ENCODE assay signal across 8 cellular contexts in the genomic region with DNA sequence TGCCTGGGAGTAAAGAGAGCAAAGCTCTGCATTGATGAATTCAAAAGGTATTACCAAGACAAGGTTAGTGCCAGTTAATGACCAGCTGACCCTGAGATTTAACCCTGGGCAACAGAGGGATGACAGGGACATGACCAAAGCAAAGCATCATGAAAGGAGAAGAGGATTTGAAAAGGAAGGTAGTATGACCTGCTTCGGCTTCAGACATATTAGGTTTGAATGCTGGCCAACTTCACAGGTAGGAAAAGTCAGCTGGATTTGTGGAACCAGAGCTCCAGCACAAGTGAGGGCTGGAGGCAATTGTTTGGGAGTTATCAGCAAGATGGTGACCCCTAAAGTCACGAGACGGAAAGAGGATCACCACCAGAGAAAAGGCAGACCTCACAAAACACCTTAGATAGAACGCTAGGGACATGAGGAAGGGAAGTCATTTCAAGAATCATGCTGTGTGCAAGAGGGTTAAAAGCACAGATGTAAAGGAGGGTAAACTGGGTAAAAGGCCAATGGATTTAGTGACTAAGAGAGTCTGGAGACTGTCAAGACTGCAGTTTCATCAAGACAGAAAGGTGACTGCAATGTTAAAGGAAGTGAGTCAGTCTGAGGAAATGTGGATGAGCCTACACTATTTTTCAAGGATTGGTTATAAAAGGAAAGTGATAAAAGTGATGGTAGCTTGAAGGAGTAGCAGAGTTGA. TPM values are rescaled to one million over a fixed set of nuclear protein-coding genes. Genes with fewer than 3 reads are reported as not detected.
DNase-seq lines count a peak whose midpoint lies in the region; ATAC-seq and TF ChIP-seq lines count a peak whose summit lies in the region.

No MANE protein-coding gene starts in this region.

- CTCF ChIA-PET in GM10248 (lab: Yijun Ruan, JAX): interaction anchor here (0.8 to 2.1 kb wide), 6 partner anchors 13 to 52 kb away, joined by 3 to 9 read pairs (median 4); a partner anchor contains a TSS

- no peak overlapping the region for H3K4me3 ChIP-seq in fibroblast of villous mesenchyme (ENCODE audit: low read depth, low read length)

- H3K4me3 Mint-ChIP-seq in natural killer cell treated with Interleukin-12 subunit alpha and Interleukin-12 subunit beta and Interleukin-15 and Interleukin-18, amount 100 ng/mL, for 72 hours: no peak overlapping the region

- POLR2A ChIA-PET in GM10248 (lab: Yijun Ruan, JAX): no interaction called here

- H3K27ac Mint-ChIP-seq in natural killer cell treated with Interleukin-12 subunit alpha and Interleukin-12 subunit beta and Interleukin-15 and Interleukin-18, amount 100 ng/mL, for 72 hours: no peak overlapping the region

- H3K9me3 Mint-ChIP-seq in natural killer cell treated with Interleukin-12 subunit alpha and Interleukin-12 subunit beta and Interleukin-15 and Interleukin-18, amount 100 ng/mL, for 72 hours: no peaks in the 10 kb centered on the region

- TF ChIP-seq CTCF in fibroblast of villous mesenchyme (IDR thresholded peaks at IDR 0.05; ENCODE audit: insufficient read depth, low read depth, low read length) (no peak), GM10248 (IDR thresholded peaks at IDR 0.05; ENCODE audit: control extremely low read depth, extremely low read depth, low read depth, missing control alignments) (no peak)

- in situ Hi-C loops in ACHN (cut with HindIII; ENCODE audit: low pct_ligation_motif_present, low pct_unique_long_range_greater_than_20kb, low sequenced_read_pairs): no loop called here

- DNase-seq in ACHN (peak; percentile 93), NCI-H226 (peak; percentile 86), fibroblast of villous mesenchyme (ENCODE audit: low read depth) (peak; percentile 99), NK-92 (lab: John Stamatoyannopoulos, UW; ENCODE audit: unreplicated experiment) (no peak), GM10248 (ENCODE audit: extremely low spot score) (no peak)
- DNase-seq in natural killer cell treated with Interleukin-12 subunit alpha and Interleukin-12 subunit beta and Interleukin-15 and Interleukin-18, amount 100 ng/mL, for 72 hours (ENCODE audit: low spot score): no peak

- no peaks in the 10 kb centered on the region for H3K27me3 Mint-ChIP-seq in natural killer cell treated with Interleukin-12 subunit alpha and Interleukin-12 subunit beta and Interleukin-15 and Interleukin-18, amount 100 ng/mL, for 72 hours

- no peaks in the 10 kb centered on the region for H3K36me3 Mint-ChIP-seq in natural killer cell treated with Interleukin-12 subunit alpha and Interleukin-12 subunit beta and Interleukin-15 and Interleukin-18, amount 100 ng/mL, for 72 hours

- ATAC-seq in GM21360 (IDR thresholded peaks at IDR 0.05; ENCODE audit: unreplicated experiment): peak; percentile 42
- no peak for ATAC-seq in HG02763 (IDR thresholded peaks at IDR 0.05; ENCODE audit: unreplicated experiment)
- ATAC-seq in natural killer cell treated with Interleukin-12 subunit alpha and Interleukin-12 subunit beta and Interleukin-15 and Interleukin-18, amount 100 ng/mL, for 72 hours: no peak

- no peaks in the 10 kb centered on the region for H3K4me1 Mint-ChIP-seq in natural killer cell treated with Interleukin-12 subunit alpha and Interleukin-12 subunit beta and Interleukin-15 and Interleukin-18, amount 100 ng/mL, for 72 hours (ENCODE audit: low read depth in 2 of 2)

RNA-seq across cellular contexts. Expression of a gene that starts 45.6 kb away (rescaled TPM):
- total RNA-seq in fibroblast of villous mesenchyme: 29.3 and 41.9 TPM in 2 replicates
- total RNA-seq in natural killer cell treated with Interleukin-12 subunit alpha and Interleukin-12 subunit beta and Interleukin-15 and Interleukin-18, amount 100 ng/mL, for 72 hours: 1 to 10 TPM in 1 of 2 donors, under 1 TPM in 1; 0.64 to 1.3 TPM

Comparison
In these comparisons a context has a peak if more than half of its experiments do, and no peak if none do; other contexts are left out.
1. DNase-seq: peak in ACHN (single experiment), NCI-H226 (single experiment) and fibroblast of villous mesenchyme (single experiment); none in NK-92 (single experiment), natural killer cell treated with Interleukin-12 subunit alpha and Interleukin-12 subunit beta and Interleukin-15 and Interleukin-18, amount 100 ng/mL, for 72 hours (single experiment) and GM10248 (single experiment).
2. RNA of a gene that starts 45.6 kb away (total RNA-seq): 29.3 to 41.9 TPM in fibroblast of villous mesenchyme; 0.64 to 1.3 TPM in natural killer cell treated with Interleukin-12 subunit alpha and Interleukin-12 subunit beta and Interleukin-15 and Interleukin-18, amount 100 ng/mL, for 72 hours; every median in the first group is over 10 times any median in the second.